In the genomic region with DNA sequence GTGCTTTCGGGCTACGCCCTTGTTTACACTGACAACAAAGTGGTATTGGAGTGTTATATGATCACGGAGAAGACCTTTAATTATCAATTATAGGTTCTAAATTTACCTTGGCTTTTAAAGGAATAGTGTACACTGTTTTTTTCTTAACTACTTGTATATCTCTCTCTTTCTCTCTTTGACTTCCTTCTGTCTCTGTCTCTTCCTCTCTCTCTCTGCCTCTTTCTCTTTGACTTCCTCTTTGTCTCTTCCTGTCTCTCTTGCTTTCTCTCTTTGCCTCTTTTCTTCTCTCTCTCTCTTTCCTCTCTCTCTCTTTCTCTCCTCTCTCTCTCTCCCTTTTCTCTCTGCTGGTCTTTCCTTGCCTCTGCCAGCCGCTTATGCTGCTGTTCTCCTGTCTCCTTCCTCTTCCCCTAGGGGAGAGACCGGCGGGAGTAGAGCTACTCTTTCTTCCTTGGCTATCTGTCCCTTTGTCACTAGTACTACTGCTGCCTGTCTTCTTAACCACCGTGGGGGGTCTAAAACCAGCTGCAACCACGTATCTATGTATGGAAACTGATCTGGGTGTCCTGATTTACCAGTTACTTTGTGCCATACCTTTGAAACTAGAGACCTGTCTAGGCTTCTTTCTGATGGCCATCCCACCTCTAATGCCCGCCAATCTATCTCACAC, we compare ENCODE assay signal across 1 cellular context.
TF ChIP-seq lines count a peak whose summit lies in the region.

No MANE protein-coding gene starts in this region.

TF ChIP-seq in K562, 482 proteins besides CTCF, POLR2A, EP300 and RAD21 (continues in another document):
- TF ChIP-seq PCBP1 (IDR thresholded peaks at IDR 0.05; ENCODE audit: low read depth, low read length, poor library complexity, severe bottlenecking) (no peak), ESRRB (CRISPR knock-in tag; IDR thresholded peaks at IDR 0.05; ENCODE audit: borderline replicate concordance) (no peak), ZNF436 (CRISPR knock-in tag; IDR thresholded peaks at IDR 0.05) (no peak), ZNF347 (CRISPR knock-in tag; IDR thresholded peaks at IDR 0.05; ENCODE audit: low read depth) (no peak), MECOM (CRISPR knock-in tag; IDR thresholded peaks at IDR 0.05) (no peak), SMAD1 (IDR thresholded peaks at IDR 0.05; ENCODE audit: low read depth, low read length, partially characterized antibody) (no peak), PHF8 (IDR thresholded peaks at IDR 0.05; ENCODE audit: borderline replicate concordance, low read length) (0 out of 2 replicates have a peak, but pooled peaks have one; percentile 4), NCOA2 (IDR thresholded peaks at IDR 0.05; ENCODE audit: partially characterized antibody in 2 of 2) (no peak), BRF1 (IDR thresholded peaks at IDR 0.05; ENCODE audit: borderline replicate concordance, extremely low read depth, insufficient read length) (no peak), SNIP1 (IDR thresholded peaks at IDR 0.05; ENCODE audit: low read depth) (0 out of 2 replicates have a peak, but pooled peaks have one; percentile 25), ZNF324 (CRISPR knock-in tag; IDR thresholded peaks at IDR 0.05) (no peak), ZNF57 (CRISPR knock-in tag; IDR thresholded peaks at IDR 0.05) (no peak), ZNF561 (CRISPR knock-in tag; conservative IDR thresholded peaks at IDR 0.05) (no peak), EWSR1 (IDR thresholded peaks at IDR 0.05; ENCODE audit: borderline replicate concordance, low read depth, partially characterized antibody) (no peak), HDGF (IDR thresholded peaks at IDR 0.05) (peak; percentile 71; the same call in 1 of the 2 replicates), KHSRP (IDR thresholded peaks at IDR 0.05) (no peak), TCF7L2 (IDR thresholded peaks at IDR 0.05; ENCODE audit: low read depth, low read length) (no peak), ZNF696 (CRISPR knock-in tag; conservative IDR thresholded peaks at IDR 0.05) (no peak), POLR3A (IDR thresholded peaks at IDR 0.05; ENCODE audit: borderline replicate concordance, extremely low read depth, insufficient read depth, insufficient read length) (no peak), CREB1 (IDR thresholded peaks at IDR 0.05) (no peak), CREB1 (CRISPR knock-in tag; IDR thresholded peaks at IDR 0.05) (no peak), XRCC5 (IDR thresholded peaks at IDR 0.05; ENCODE audit: low read depth, low read length) (no peak), BRCA1 (IDR thresholded peaks at IDR 0.05) (no peak), BRCA1 (CRISPR knock-in tag; IDR thresholded peaks at IDR 0.05) (no peak), MBD2 (IDR thresholded peaks at IDR 0.05; ENCODE audit: borderline replicate concordance, low read depth) (no peak), ILK (tag; IDR thresholded peaks at IDR 0.05; ENCODE audit: borderline replicate concordance, low read depth) (no peak), KAT8 (IDR thresholded peaks at IDR 0.05; ENCODE audit: low read depth) (no peak), ZNF124 (CRISPR knock-in tag; IDR thresholded peaks at IDR 0.05) (no peak), KLF1 (tag; IDR thresholded peaks at IDR 0.05) (no peak), ZNF12 (CRISPR knock-in tag; IDR thresholded peaks at IDR 0.05) (no peak), E2F3 (CRISPR knock-in tag; IDR thresholded peaks at IDR 0.05) (no peak)
- TF ChIP-seq, protein P1, sequence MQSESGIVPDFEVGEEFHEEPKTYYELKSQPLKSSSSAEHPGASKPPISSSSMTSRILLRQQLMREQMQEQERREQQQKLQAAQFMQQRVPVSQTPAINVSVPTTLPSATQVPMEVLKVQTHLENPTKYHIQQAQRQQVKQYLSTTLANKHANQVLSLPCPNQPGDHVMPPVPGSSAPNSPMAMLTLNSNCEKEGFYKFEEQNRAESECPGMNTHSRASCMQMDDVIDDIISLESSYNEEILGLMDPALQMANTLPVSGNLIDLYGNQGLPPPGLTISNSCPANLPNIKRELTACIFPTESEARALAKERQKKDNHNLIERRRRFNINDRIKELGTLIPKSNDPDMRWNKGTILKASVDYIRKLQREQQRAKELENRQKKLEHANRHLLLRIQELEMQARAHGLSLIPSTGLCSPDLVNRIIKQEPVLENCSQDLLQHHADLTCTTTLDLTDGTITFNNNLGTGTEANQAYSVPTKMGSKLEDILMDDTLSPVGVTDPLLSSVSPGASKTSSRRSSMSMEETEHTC (IDR thresholded peaks at IDR 0.05) = no peak
- TF ChIP-seq, protein P2, sequence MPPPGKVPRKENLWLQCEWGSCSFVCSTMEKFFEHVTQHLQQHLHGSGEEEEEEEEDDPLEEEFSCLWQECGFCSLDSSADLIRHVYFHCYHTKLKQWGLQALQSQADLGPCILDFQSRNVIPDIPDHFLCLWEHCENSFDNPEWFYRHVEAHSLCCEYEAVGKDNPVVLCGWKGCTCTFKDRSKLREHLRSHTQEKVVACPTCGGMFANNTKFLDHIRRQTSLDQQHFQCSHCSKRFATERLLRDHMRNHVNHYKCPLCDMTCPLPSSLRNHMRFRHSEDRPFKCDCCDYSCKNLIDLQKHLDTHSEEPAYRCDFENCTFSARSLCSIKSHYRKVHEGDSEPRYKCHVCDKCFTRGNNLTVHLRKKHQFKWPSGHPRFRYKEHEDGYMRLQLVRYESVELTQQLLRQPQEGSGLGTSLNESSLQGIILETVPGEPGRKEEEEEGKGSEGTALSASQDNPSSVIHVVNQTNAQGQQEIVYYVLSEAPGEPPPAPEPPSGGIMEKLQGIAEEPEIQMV (tag; conservative IDR thresholded peaks at IDR 0.05; ENCODE audit: low read depth) = 0 out of 2 replicates have a peak, but pooled peaks have one; percentile 24
- TF ChIP-seq, protein P3, sequence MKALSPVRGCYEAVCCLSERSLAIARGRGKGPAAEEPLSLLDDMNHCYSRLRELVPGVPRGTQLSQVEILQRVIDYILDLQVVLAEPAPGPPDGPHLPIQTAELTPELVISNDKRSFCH (CRISPR knock-in tag; IDR thresholded peaks at IDR 0.05) = no peak
- TF ChIP-seq, protein P3 (tag; IDR thresholded peaks at IDR 0.05) = no peak
- TF ChIP-seq, protein P4, sequence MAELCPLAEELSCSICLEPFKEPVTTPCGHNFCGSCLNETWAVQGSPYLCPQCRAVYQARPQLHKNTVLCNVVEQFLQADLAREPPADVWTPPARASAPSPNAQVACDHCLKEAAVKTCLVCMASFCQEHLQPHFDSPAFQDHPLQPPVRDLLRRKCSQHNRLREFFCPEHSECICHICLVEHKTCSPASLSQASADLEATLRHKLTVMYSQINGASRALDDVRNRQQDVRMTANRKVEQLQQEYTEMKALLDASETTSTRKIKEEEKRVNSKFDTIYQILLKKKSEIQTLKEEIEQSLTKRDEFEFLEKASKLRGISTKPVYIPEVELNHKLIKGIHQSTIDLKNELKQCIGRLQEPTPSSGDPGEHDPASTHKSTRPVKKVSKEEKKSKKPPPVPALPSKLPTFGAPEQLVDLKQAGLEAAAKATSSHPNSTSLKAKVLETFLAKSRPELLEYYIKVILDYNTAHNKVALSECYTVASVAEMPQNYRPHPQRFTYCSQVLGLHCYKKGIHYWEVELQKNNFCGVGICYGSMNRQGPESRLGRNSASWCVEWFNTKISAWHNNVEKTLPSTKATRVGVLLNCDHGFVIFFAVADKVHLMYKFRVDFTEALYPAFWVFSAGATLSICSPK (IDR thresholded peaks at IDR 0.05; ENCODE audit: borderline replicate concordance) = 0 out of 2 replicates have a peak, but pooled peaks have one; percentile 83
- TF ChIP-seq, protein P5, sequence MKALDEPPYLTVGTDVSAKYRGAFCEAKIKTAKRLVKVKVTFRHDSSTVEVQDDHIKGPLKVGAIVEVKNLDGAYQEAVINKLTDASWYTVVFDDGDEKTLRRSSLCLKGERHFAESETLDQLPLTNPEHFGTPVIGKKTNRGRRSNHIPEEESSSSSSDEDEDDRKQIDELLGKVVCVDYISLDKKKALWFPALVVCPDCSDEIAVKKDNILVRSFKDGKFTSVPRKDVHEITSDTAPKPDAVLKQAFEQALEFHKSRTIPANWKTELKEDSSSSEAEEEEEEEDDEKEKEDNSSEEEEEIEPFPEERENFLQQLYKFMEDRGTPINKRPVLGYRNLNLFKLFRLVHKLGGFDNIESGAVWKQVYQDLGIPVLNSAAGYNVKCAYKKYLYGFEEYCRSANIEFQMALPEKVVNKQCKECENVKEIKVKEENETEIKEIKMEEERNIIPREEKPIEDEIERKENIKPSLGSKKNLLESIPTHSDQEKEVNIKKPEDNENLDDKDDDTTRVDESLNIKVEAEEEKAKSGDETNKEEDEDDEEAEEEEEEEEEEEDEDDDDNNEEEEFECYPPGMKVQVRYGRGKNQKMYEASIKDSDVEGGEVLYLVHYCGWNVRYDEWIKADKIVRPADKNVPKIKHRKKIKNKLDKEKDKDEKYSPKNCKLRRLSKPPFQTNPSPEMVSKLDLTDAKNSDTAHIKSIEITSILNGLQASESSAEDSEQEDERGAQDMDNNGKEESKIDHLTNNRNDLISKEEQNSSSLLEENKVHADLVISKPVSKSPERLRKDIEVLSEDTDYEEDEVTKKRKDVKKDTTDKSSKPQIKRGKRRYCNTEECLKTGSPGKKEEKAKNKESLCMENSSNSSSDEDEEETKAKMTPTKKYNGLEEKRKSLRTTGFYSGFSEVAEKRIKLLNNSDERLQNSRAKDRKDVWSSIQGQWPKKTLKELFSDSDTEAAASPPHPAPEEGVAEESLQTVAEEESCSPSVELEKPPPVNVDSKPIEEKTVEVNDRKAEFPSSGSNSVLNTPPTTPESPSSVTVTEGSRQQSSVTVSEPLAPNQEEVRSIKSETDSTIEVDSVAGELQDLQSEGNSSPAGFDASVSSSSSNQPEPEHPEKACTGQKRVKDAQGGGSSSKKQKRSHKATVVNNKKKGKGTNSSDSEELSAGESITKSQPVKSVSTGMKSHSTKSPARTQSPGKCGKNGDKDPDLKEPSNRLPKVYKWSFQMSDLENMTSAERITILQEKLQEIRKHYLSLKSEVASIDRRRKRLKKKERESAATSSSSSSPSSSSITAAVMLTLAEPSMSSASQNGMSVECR (CRISPR knock-in tag; IDR thresholded peaks at IDR 0.05) = no peak
- TF ChIP-seq, protein P6, sequence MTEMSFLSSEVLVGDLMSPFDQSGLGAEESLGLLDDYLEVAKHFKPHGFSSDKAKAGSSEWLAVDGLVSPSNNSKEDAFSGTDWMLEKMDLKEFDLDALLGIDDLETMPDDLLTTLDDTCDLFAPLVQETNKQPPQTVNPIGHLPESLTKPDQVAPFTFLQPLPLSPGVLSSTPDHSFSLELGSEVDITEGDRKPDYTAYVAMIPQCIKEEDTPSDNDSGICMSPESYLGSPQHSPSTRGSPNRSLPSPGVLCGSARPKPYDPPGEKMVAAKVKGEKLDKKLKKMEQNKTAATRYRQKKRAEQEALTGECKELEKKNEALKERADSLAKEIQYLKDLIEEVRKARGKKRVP (CRISPR knock-in tag; IDR thresholded peaks at IDR 0.05) = peak; percentile 46; the same call in 1 of the 2 replicates
- TF ChIP-seq, protein P7, sequence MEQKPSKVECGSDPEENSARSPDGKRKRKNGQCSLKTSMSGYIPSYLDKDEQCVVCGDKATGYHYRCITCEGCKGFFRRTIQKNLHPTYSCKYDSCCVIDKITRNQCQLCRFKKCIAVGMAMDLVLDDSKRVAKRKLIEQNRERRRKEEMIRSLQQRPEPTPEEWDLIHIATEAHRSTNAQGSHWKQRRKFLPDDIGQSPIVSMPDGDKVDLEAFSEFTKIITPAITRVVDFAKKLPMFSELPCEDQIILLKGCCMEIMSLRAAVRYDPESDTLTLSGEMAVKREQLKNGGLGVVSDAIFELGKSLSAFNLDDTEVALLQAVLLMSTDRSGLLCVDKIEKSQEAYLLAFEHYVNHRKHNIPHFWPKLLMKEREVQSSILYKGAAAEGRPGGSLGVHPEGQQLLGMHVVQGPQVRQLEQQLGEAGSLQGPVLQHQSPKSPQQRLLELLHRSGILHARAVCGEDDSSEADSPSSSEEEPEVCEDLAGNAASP (IDR thresholded peaks at IDR 0.05) = no peak
- TF ChIP-seq, protein P8, sequence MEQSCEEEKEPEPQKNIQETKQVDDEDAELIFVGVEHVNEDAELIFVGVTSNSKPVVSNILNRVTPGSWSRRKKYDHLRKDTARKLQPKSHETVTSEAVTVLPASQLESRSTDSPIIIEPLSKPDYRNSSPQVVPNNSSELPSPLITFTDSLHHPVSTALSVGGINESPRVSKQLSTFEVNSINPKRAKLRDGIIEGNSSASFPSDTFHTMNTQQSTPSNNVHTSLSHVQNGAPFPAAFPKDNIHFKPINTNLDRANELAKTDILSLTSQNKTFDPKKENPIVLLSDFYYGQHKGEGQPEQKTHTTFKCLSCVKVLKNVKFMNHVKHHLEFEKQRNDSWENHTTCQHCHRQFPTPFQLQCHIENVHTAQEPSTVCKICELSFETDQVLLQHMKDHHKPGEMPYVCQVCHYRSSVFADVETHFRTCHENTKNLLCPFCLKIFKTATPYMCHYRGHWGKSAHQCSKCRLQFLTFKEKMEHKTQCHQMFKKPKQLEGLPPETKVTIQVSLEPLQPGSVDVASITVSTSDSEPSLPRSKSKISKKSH (CRISPR knock-in tag; IDR thresholded peaks at IDR 0.05) = no peak
- TF ChIP-seq, protein P9, sequence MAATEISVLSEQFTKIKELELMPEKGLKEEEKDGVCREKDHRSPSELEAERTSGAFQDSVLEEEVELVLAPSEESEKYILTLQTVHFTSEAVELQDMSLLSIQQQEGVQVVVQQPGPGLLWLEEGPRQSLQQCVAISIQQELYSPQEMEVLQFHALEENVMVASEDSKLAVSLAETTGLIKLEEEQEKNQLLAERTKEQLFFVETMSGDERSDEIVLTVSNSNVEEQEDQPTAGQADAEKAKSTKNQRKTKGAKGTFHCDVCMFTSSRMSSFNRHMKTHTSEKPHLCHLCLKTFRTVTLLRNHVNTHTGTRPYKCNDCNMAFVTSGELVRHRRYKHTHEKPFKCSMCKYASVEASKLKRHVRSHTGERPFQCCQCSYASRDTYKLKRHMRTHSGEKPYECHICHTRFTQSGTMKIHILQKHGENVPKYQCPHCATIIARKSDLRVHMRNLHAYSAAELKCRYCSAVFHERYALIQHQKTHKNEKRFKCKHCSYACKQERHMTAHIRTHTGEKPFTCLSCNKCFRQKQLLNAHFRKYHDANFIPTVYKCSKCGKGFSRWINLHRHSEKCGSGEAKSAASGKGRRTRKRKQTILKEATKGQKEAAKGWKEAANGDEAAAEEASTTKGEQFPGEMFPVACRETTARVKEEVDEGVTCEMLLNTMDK (IDR thresholded peaks at IDR 0.05; ENCODE audit: borderline replicate concordance, insufficient read depth, low read depth, low read length, poor library complexity, severe bottlenecking) = no peak
- TF ChIP-seq, protein P10, sequence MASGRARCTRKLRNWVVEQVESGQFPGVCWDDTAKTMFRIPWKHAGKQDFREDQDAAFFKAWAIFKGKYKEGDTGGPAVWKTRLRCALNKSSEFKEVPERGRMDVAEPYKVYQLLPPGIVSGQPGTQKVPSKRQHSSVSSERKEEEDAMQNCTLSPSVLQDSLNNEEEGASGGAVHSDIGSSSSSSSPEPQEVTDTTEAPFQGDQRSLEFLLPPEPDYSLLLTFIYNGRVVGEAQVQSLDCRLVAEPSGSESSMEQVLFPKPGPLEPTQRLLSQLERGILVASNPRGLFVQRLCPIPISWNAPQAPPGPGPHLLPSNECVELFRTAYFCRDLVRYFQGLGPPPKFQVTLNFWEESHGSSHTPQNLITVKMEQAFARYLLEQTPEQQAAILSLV (tag; IDR thresholded peaks at IDR 0.05) = no peak
- TF ChIP-seq, protein P11, sequence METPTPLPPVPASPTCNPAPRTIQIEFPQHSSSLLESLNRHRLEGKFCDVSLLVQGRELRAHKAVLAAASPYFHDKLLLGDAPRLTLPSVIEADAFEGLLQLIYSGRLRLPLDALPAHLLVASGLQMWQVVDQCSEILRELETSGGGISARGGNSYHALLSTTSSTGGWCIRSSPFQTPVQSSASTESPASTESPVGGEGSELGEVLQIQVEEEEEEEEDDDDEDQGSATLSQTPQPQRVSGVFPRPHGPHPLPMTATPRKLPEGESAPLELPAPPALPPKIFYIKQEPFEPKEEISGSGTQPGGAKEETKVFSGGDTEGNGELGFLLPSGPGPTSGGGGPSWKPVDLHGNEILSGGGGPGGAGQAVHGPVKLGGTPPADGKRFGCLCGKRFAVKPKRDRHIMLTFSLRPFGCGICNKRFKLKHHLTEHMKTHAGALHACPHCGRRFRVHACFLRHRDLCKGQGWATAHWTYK (CRISPR knock-in tag; IDR thresholded peaks at IDR 0.05) = 0 out of 2 replicates have a peak, but pooled peaks have one; percentile 17
